Comparison of ENCODE assay signal across 10 cellular contexts in the genomic region with DNA sequence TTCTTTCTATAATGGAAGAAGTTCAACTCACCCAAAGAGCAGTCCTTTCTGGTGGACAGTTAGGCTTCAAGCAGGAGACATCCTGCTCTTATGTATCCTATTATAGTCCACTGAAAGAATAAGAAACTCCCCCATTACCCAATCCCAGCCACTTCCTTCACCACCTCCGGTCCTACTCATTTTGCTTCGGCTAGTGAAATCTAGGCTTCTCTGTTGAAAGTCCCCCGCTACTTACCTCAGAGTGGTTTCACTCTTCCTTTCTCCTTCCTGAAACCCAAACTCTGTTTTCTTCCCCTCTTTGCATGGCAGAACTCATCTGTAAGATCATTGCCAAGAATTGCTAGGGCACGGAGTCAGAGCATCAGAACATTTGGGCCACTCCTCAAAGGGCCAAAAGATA. TPM values are rescaled to one million over a fixed set of nuclear protein-coding genes. Genes with fewer than 3 reads are reported as not detected.
DNase-seq lines count a peak whose midpoint lies in the region; ATAC-seq and TF ChIP-seq lines count a peak whose summit lies in the region.
"Had no signal": no experiment of that assay in that cellular context is flagged by ENCODE, and none has a peak within 500 bp of the region (broad histone marks: within the 10 kb centered on the region; RNA-seq: fewer than 3 reads in every experiment).

A gene (minus strand): TSS at position 74 of the 400 bp plus-strand sequence. CDS start 635 bp downstream, outside the sequence.

- TF ChIP-seq CTCF in spleen (IDR thresholded peaks at IDR 0.05 in 8 of 11, conservative IDR thresholded peaks at IDR 0.05 in 3 of 11) (no peak), ovary (IDR thresholded peaks at IDR 0.05) (no peak)

- H3K36me3 ChIP-seq in spleen (no peaks in the 10 kb centered on the region), ovary (no peaks in the 10 kb centered on the region)

- H3K36me3 Mint-ChIP-seq in T-helper 17 cell (ENCODE audit: low read depth): no peaks in the 10 kb centered on the region

- ATAC-seq in HG02981 (IDR thresholded peaks at IDR 0.05; ENCODE audit: unreplicated experiment) (peak; percentile 42), T-helper 17 cell (peak; percentile 56)

- peaks cover 37% of the 10 kb centered on the region for H3K4me1 Mint-ChIP-seq in T-helper 17 cell

- H3K4me3 ChIP-seq in spleen (peak within 1 kb of the TSS in 2 of 8 donors; percentile 0 to 8), ovary (no peak within 1 kb of the TSS)

- H3K9me3 ChIP-seq in T-helper 17 cell (ENCODE audit: control insufficient read depth, low read length, poor library complexity, severe bottlenecking): no peaks in the 10 kb centered on the region
- H3K9me3 ChIP-seq in spleen: no peaks in the 10 kb centered on the region
- no peaks in the 10 kb centered on the region for H3K9me3 ChIP-seq in ovary

- H3K4me3 Mint-ChIP-seq in T-helper 17 cell: peak within 1 kb of the TSS; percentile 81

- H3K4me1 ChIP-seq in spleen (peaks cover 3 to 82% (median 42%) of the 10 kb centered on the region in 6 donors), ovary (ENCODE audit: insufficient read depth) (peaks cover 1% of the 10 kb centered on the region)

- H3K27me3 Mint-ChIP-seq in T-helper 17 cell: no peaks in the 10 kb centered on the region

- H3K27me3 ChIP-seq in spleen (replicated peaks in 1 of 7) (no peaks in the 10 kb centered on the region), ovary (no peaks in the 10 kb centered on the region)

- intact Hi-C loops in spleen (cut with DNase I; ENCODE audit: low total_unique reads): loop anchor here (10.0 kb wide), 2 partner anchors 110 to 150 kb away; no protein-coding TSS in a partner anchor
- intact Hi-C loops in ovary (cut with DNase I): loop anchor here (5.0 to 10.0 kb wide), 3 partner anchors 147 to 380 kb away; a partner anchor contains a TSS

- no peak for TF ChIP-seq EP300 in ovary (IDR thresholded peaks at IDR 0.05)

- WGBS in spleen, 5 donors: 17 to 36% (median 19%) methylated on average over 4 of the region's 4 CpGs
- 65 to 68% (median 66%) methylated on average over 4 of the region's 4 CpGs for WGBS in ovary, 3 donors

- peak within 1 kb of the TSS; percentile 94 for H3K27ac Mint-ChIP-seq in T-helper 17 cell

- TF ChIP-seq POLR2A in spleen (IDR thresholded peaks at IDR 0.05) (no peak), ovary (IDR thresholded peaks at IDR 0.05) (no peak)

- peak within 1 kb of the TSS in 7 of 8 donors; percentile 8 to 80 (median 64) for H3K27ac ChIP-seq in spleen
- H3K27ac ChIP-seq in ovary: no peak within 1 kb of the TSS

- DNase-seq in GM19238 (ENCODE audit: insufficient read length, low spot score) (peak; percentile 42), T-helper 17 cell (no peak), spleen (no peak), HuH-7 (ENCODE audit: low spot score) (no peak), germinal center (ENCODE audit: low spot score) (no peak), ovary (no peak)
- DNase-seq: NCI-H2029, T1000 had no signal

RNA-seq across cellular contexts. Expression of the gene that starts here (rescaled TPM):
- total RNA-seq in T-helper 17 cell (under 1 TPM; 0.57 to 0.99 TPM), spleen (10 to 100 TPM in 1 of 7 donors, 1 to 10 TPM in 5, under 1 TPM in 1; 0.97 to 12.5 (median 2.9) TPM), ovary (1 to 10 TPM in 2 of 7 donors, under 1 TPM in 5; 0.12 to 3.1 (median 0.43) TPM)
- polyA plus RNA-seq in spleen (under 1 TPM; 0.35 to 0.47 (median 0.39) TPM), ovary (under 1 TPM; 0.22 to 0.42 TPM)
- total RNA-seq: fibroblast of villous mesenchyme had no signal

Comparison
In these comparisons a context has a peak if more than half of its experiments do, and no peak if none do; other contexts are left out.
1. Peak in ATAC-seq in T-helper 17 cell; RNA of the gene not detected or under 1 TPM.
2. H3K27ac ChIP-seq: peak in spleen (7 of 8); none in ovary (0 of 2).